ENCODE assay signal across 13 cellular contexts in genomic region chr11:86460461-86461404, GRCh38.
A peak's percentile ranks its signal among the peaks of the same experiment; 100 is the strongest.
DNase-seq lines count a peak whose midpoint lies in the region; ATAC-seq, FAIRE-seq and TF ChIP-seq lines count a peak whose summit lies in the region.
"Had no signal": no experiment of that assay in that cellular context is flagged by ENCODE, and none has a peak within 500 bp of the region (broad histone marks: within the 10 kb centered on the region; RNA-seq: fewer than 3 reads in every experiment).

No MANE protein-coding gene starts in this region.

- intact Hi-C loops in HCT116 (cut with micrococcal nuclease): no loop called here

- no peak for TF ChIP-seq RAD21 in HCT116 (IDR thresholded peaks at IDR 0.05; ENCODE audit: low read depth)

- H3K9me3 Mint-ChIP-seq in brain (no peaks in the 10 kb centered on the region), nephron progenitor cell (no peaks in the 10 kb centered on the region)
- H3K9me3 Mint-ChIP-seq: activated naive CD4-positive, alpha-beta T cell treated with anti-CD3 and anti-CD28 coated beads, Interleukin-2, amount 50 U/mL, for 24 hours; CD8-positive, alpha-beta T cell; natural killer cell treated with Interleukin-12 subunit alpha and Interleukin-12 subunit beta and Interleukin-15 and Interleukin-18, amount 100 ng/mL, for 72 hours had no signal

- no peak for TF ChIP-seq POLR2A in HCT116 (IDR thresholded peaks at IDR 0.05; ENCODE audit: borderline replicate concordance, extremely low read depth, insufficient read depth, insufficient read length)

- no peaks in the 10 kb centered on the region for H4K20me1 ChIP-seq in HCT116 (ENCODE audit: insufficient read depth)

- no peaks in the 10 kb centered on the region for H3K9me2 ChIP-seq in HCT116 (ENCODE audit: insufficient read depth)

- H3K27me3 ChIP-seq in HCT116 (ENCODE audit: insufficient read depth, low read length): no peaks in the 10 kb centered on the region
- no peaks in the 10 kb centered on the region for H3K27me3 ChIP-seq in small intestine (ENCODE audit: control insufficient read depth in 2 of 2, insufficient read depth in 2 of 2, low read length in 2 of 2)
- H3K27me3 ChIP-seq: upper lobe of left lung had no signal

- no peak overlapping the region for H3K9ac ChIP-seq in HCT116 (ENCODE audit: low read length)

- peak overlapping the region; percentile 43; the same call in 1 of the 2 replicates for H3K4me2 ChIP-seq in HCT116 (ENCODE audit: low read length)

- ATAC-seq in HCT116 (no peak), GM21737 (IDR thresholded peaks at IDR 0.05; ENCODE audit: unreplicated experiment) (no peak)
- ATAC-seq: CD8-positive, alpha-beta T cell had no signal

- H3K27me3 Mint-ChIP-seq in brain (no peaks in the 10 kb centered on the region), nephron progenitor cell (ENCODE audit: low read depth, poor library complexity) (no peaks in the 10 kb centered on the region)
- H3K27me3 Mint-ChIP-seq: activated naive CD4-positive, alpha-beta T cell treated with anti-CD3 and anti-CD28 coated beads, Interleukin-2, amount 50 U/mL, for 24 hours had no signal

- H3K4me3 Mint-ChIP-seq in brain (no peak overlapping the region), nephron progenitor cell (no peak overlapping the region)
- H3K4me3 Mint-ChIP-seq: activated naive CD4-positive, alpha-beta T cell treated with anti-CD3 and anti-CD28 coated beads, Interleukin-2, amount 50 U/mL, for 24 hours; CD8-positive, alpha-beta T cell; natural killer cell treated with Interleukin-12 subunit alpha and Interleukin-12 subunit beta and Interleukin-15 and Interleukin-18, amount 100 ng/mL, for 72 hours had no signal

- no peaks in the 10 kb centered on the region for H3K9me3 ChIP-seq in HCT116 (ENCODE audit: control insufficient read depth in 1 of 2, insufficient read depth in 1 of 2, low read depth in 1 of 2, low read length in 2 of 2)
- H3K9me3 ChIP-seq in small intestine (ENCODE audit: control insufficient read depth, low read depth): no peaks in the 10 kb centered on the region
- H3K9me3 ChIP-seq: upper lobe of left lung had no signal

- H3K36me3 ChIP-seq in HCT116 (ENCODE audit: control insufficient read depth in 1 of 2, insufficient read depth in 2 of 2, low read length in 2 of 2) (no peaks in the 10 kb centered on the region), small intestine (ENCODE audit: control insufficient read depth in 2 of 2, insufficient read depth in 2 of 2, low read length in 2 of 2) (no peaks in the 10 kb centered on the region)
- H3K36me3 ChIP-seq: upper lobe of left lung had no signal

- no peak for FAIRE-seq in small intestine (lab: Jason Lieb, UNC)

- H3K27ac Mint-ChIP-seq in brain (peak overlapping the region in 4 of 5 experiments; percentile 8 to 55 (median 24)), nephron progenitor cell (peak overlapping the region; percentile 61)
- H3K27ac Mint-ChIP-seq: activated naive CD4-positive, alpha-beta T cell treated with anti-CD3 and anti-CD28 coated beads, Interleukin-2, amount 50 U/mL, for 24 hours; CD8-positive, alpha-beta T cell had no signal

- no peak for TF ChIP-seq CTCF in HCT116 (IDR thresholded peaks at IDR 0.05 in 2 of 3, conservative IDR thresholded peaks at IDR 0.05 in 1 of 3; ENCODE audit: borderline replicate concordance in 1 of 3, insufficient read depth in 1 of 3, low read depth in 2 of 3, low read length in 2 of 3)
- no peak for TF ChIP-seq CTCF in brain (conservative IDR thresholded peaks at IDR 0.05)
- no peak for TF ChIP-seq CTCF in nephron progenitor cell (IDR thresholded peaks at IDR 0.05)

- peak; percentile 55 for DNase-seq in A172 (ENCODE audit: low spot score)
- DNase-seq in HCT116 (ENCODE audit: low read depth, low spot score): no peak
- no peak for DNase-seq in nephron progenitor cell
- no peak for DNase-seq in small intestine
- no peak for DNase-seq in iPS-NIHi7 (ENCODE audit: extremely low spot score)
- DNase-seq in foreskin melanocyte: no peak
- DNase-seq: activated CD4-positive, CD25-positive, alpha-beta regulatory T cell; CD8-positive, alpha-beta T cell; upper lobe of left lung had no signal

- H3K4me1 Mint-ChIP-seq in brain: peaks cover 30% of the 10 kb centered on the region
- H3K4me1 Mint-ChIP-seq in nephron progenitor cell: peaks cover 46% of the 10 kb centered on the region

- no TSS peak for BruUV-seq in HCT116 (replicated peaks; lab: Mats Ljungman, UMichigan)

- H3K4me3 ChIP-seq in HCT116 (replicated peaks in 1 of 2; ENCODE audit: low read depth in 1 of 2, low read length in 2 of 2) (no peak overlapping the region), small intestine (ENCODE audit: low read depth in 1 of 2, low read length in 2 of 2) (no peak overlapping the region)
- H3K4me3 ChIP-seq: upper lobe of left lung had no signal

- H2AFZ ChIP-seq in HCT116 (ENCODE audit: low read depth, low read length, poor library complexity, severe bottlenecking): no peak overlapping the region

- peaks cover 14 to 15% of the 10 kb centered on the region in 2 experiments for H3K4me1 ChIP-seq in HCT116 (ENCODE audit: control insufficient read depth in 1 of 2, insufficient read depth in 2 of 2, low read length in 2 of 2)
- no peaks in the 10 kb centered on the region for H3K4me1 ChIP-seq in small intestine (ENCODE audit: control insufficient read depth in 2 of 2, insufficient read depth in 1 of 2, low read depth in 1 of 2, low read length in 1 of 2)

- 68 to 80% (median 80%) methylated on average over 9 of the region's 9 CpGs for WGBS in small intestine, 3 donors

- POLR2A ChIA-PET in HCT116 (lab: Charles Lee): no interaction called here

- H3K36me3 Mint-ChIP-seq in brain (no peaks in the 10 kb centered on the region), nephron progenitor cell (ENCODE audit: low read depth) (peaks cover 4% of the 10 kb centered on the region)
- H3K36me3 Mint-ChIP-seq: activated naive CD4-positive, alpha-beta T cell treated with anti-CD3 and anti-CD28 coated beads, Interleukin-2, amount 50 U/mL, for 24 hours; CD8-positive, alpha-beta T cell; natural killer cell treated with Interleukin-12 subunit alpha and Interleukin-12 subunit beta and Interleukin-15 and Interleukin-18, amount 100 ng/mL, for 72 hours had no signal

- H3K79me2 ChIP-seq in HCT116 (ENCODE audit: insufficient read depth, low read length): no peaks in the 10 kb centered on the region

- CTCF ChIA-PET in HCT116 (lab: Charles Lee): no interaction called here

- RAD21 ChIA-PET in HCT116 (lab: Charles Lee; ENCODE audit: low non-redundant PET in 1 of 2, low total read pairs in 2 of 2, uncharacterized antibody in 2 of 2, unreplicated experiment in 2 of 2): no interaction called here

- H3K27ac ChIP-seq in HCT116 (ENCODE audit: low read depth, low read length) (no peak overlapping the region), small intestine (ENCODE audit: low read depth in 1 of 2, low read length in 1 of 2) (no peak overlapping the region)
- H3K27ac ChIP-seq: upper lobe of left lung had no signal

TF ChIP-seq in HCT116, 20 proteins besides CTCF, POLR2A, EP300 and RAD21:
- TF ChIP-seq, protein P1, sequence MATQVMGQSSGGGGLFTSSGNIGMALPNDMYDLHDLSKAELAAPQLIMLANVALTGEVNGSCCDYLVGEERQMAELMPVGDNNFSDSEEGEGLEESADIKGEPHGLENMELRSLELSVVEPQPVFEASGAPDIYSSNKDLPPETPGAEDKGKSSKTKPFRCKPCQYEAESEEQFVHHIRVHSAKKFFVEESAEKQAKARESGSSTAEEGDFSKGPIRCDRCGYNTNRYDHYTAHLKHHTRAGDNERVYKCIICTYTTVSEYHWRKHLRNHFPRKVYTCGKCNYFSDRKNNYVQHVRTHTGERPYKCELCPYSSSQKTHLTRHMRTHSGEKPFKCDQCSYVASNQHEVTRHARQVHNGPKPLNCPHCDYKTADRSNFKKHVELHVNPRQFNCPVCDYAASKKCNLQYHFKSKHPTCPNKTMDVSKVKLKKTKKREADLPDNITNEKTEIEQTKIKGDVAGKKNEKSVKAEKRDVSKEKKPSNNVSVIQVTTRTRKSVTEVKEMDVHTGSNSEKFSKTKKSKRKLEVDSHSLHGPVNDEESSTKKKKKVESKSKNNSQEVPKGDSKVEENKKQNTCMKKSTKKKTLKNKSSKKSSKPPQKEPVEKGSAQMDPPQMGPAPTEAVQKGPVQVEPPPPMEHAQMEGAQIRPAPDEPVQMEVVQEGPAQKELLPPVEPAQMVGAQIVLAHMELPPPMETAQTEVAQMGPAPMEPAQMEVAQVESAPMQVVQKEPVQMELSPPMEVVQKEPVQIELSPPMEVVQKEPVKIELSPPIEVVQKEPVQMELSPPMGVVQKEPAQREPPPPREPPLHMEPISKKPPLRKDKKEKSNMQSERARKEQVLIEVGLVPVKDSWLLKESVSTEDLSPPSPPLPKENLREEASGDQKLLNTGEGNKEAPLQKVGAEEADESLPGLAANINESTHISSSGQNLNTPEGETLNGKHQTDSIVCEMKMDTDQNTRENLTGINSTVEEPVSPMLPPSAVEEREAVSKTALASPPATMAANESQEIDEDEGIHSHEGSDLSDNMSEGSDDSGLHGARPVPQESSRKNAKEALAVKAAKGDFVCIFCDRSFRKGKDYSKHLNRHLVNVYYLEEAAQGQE (IDR thresholded peaks at IDR 0.05; ENCODE audit: low read depth): no peak
- TF ChIP-seq MAX (IDR thresholded peaks at IDR 0.05) (no peak), YY1 (IDR thresholded peaks at IDR 0.05; ENCODE audit: extremely low read depth, insufficient replicate concordance, low read depth, low read length) (no peak), EGR1 (IDR thresholded peaks at IDR 0.05; ENCODE audit: low read depth) (no peak), SIN3A (IDR thresholded peaks at IDR 0.05; ENCODE audit: low read depth) (no peak), TCF7L2 (IDR thresholded peaks at IDR 0.05; ENCODE audit: borderline replicate concordance, extremely low read depth, insufficient read depth, insufficient read length) (no peak), EZH2phosphoT487 (IDR thresholded peaks at IDR 0.05; ENCODE audit: borderline replicate concordance) (no peak), SRF (IDR thresholded peaks at IDR 0.05; ENCODE audit: low read depth) (no peak), FOSL1 (IDR thresholded peaks at IDR 0.05; ENCODE audit: low read depth) (no peak)
